Comparison of ENCODE assay signal across 22 cellular contexts in the genomic region with DNA sequence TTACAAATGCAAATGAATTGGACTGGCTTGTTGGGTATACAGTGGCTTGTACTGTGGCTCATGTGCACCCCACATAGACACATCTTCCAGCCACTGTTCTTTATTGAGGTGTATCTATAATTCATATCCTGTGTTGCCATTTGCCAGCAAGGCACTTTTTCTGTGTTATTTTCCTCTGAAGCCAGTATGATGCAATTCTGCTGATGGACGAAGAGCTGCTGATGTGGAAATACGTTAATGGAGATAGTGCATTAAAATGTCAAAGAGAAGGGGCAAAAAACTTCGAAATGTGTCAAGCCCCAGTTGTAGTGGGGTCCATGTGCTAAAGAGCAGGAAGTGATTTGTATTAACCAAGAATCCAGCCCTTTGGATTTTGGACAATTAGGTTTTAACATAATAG.
"Had no signal": no experiment of that assay in that cellular context is flagged by ENCODE, and none has a peak within 500 bp of the region (broad histone marks: within the 10 kb centered on the region; RNA-seq: fewer than 3 reads in every experiment).

No MANE protein-coding gene starts in this region.

- H3K27ac ChIP-seq: adrenal gland, esophagus muscularis mucosa, spleen, transverse colon, WERI-Rb-1 had no signal

- H3K4me1 ChIP-seq: transverse colon had no signal

- H3K4me3 ChIP-seq: adrenal gland, esophagus muscularis mucosa, spleen, transverse colon had no signal

- H3K27me3 ChIP-seq: adrenal gland, esophagus muscularis mucosa, spleen, transverse colon had no signal

- H3K9me3 ChIP-seq: adrenal gland, esophagus muscularis mucosa, spleen, transverse colon had no signal

- ATAC-seq: activated T-cell treated with anti-CD3 and anti-CD28 coated beads, Interleukin-2, amount 50 U/mL, for 4 hours; left colon; T-helper 17 cell had no signal

- H3K36me3 ChIP-seq: adrenal gland had no signal

- H3K9me3 Mint-ChIP-seq: activated CD4-positive, alpha-beta memory T cell treated with anti-CD3 and anti-CD28 coated beads, Interleukin-2, amount 10 ng/mL, durations not matched to agents 7 days and 5 days; activated CD4-positive, alpha-beta T cell treated with anti-CD3 and anti-CD28 coated beads, Interleukin-2, amount 10 ng/mL, durations not matched to agents 7 days and 5 days; activated naive CD8-positive, alpha-beta T cell treated with anti-CD3 and anti-CD28 coated beads for 36 hours; activated T-cell treated with anti-CD3 and anti-CD28 coated beads, Interleukin-2, amount 50 U/mL, for 4 hours; dendritic cell treated with granulocyte-macrophage colony-stimulating factor and Interleukin-4, amounts not matched to agents 40 ng/mL and 50 ng/mL, for 4 days; nephron had no signal

- H3K27me3 Mint-ChIP-seq: activated CD4-positive, alpha-beta memory T cell treated with anti-CD3 and anti-CD28 coated beads, Interleukin-2, amount 10 ng/mL, durations not matched to agents 7 days and 5 days; activated CD4-positive, alpha-beta T cell treated with anti-CD3 and anti-CD28 coated beads, Interleukin-2, amount 10 ng/mL, durations not matched to agents 7 days and 5 days; activated naive CD8-positive, alpha-beta T cell treated with anti-CD3 and anti-CD28 coated beads for 36 hours; dendritic cell treated with granulocyte-macrophage colony-stimulating factor and Interleukin-4, amounts not matched to agents 40 ng/mL and 50 ng/mL, for 4 days; T-helper 17 cell had no signal

- H3K4me3 Mint-ChIP-seq: activated CD4-positive, alpha-beta memory T cell treated with anti-CD3 and anti-CD28 coated beads, Interleukin-2, amount 10 ng/mL, durations not matched to agents 7 days and 5 days; activated CD4-positive, alpha-beta T cell treated with anti-CD3 and anti-CD28 coated beads, Interleukin-2, amount 10 ng/mL, durations not matched to agents 7 days and 5 days; activated naive CD8-positive, alpha-beta T cell treated with anti-CD3 and anti-CD28 coated beads for 36 hours; activated T-cell treated with anti-CD3 and anti-CD28 coated beads, Interleukin-2, amount 50 U/mL, for 4 hours; dendritic cell treated with granulocyte-macrophage colony-stimulating factor and Interleukin-4, amounts not matched to agents 40 ng/mL and 50 ng/mL, for 4 days; nephron; T-helper 17 cell had no signal

- DNase-seq: activated CD4-positive, alpha-beta memory T cell treated with anti-CD3 and anti-CD28 coated beads, Interleukin-2, amount 10 ng/mL, durations not matched to agents 7 days and 5 days; activated CD4-positive, alpha-beta T cell treated with anti-CD3 and anti-CD28 coated beads, Interleukin-2, amount 10 ng/mL, durations not matched to agents 7 days and 5 days; activated CD4-positive, CD25-positive, alpha-beta regulatory T cell treated with anti-CD3 and anti-CD28 coated beads, Interleukin-2, amount 50 U/mL, for 72 hours; activated CD8-positive, alpha-beta memory T cell treated with anti-CD3 and anti-CD28 coated beads, Interleukin-2, amount 50 U/mL, for 48 hours; activated naive CD4-positive, alpha-beta T cell; activated naive CD8-positive, alpha-beta T cell treated with anti-CD3 and anti-CD28 coated beads for 36 hours; activated T-cell treated with anti-CD3 and anti-CD28 coated beads, Interleukin-2, amount 50 U/mL, for 4 hours; adrenal gland; caudate nucleus; left colon; mammary epithelial cell; posterior cingulate gyrus; right cardiac atrium; spleen; stimulated activated naive CD4-positive, alpha-beta T cell; T-helper 17 cell; T1000; transverse colon; WERI-Rb-1 had no signal

- H3K27ac Mint-ChIP-seq: activated CD4-positive, alpha-beta memory T cell treated with anti-CD3 and anti-CD28 coated beads, Interleukin-2, amount 10 ng/mL, durations not matched to agents 7 days and 5 days; activated CD4-positive, alpha-beta T cell treated with anti-CD3 and anti-CD28 coated beads, Interleukin-2, amount 10 ng/mL, durations not matched to agents 7 days and 5 days; activated naive CD8-positive, alpha-beta T cell treated with anti-CD3 and anti-CD28 coated beads for 36 hours; dendritic cell treated with granulocyte-macrophage colony-stimulating factor and Interleukin-4, amounts not matched to agents 40 ng/mL and 50 ng/mL, for 4 days; nephron had no signal
